ENCODE assay signal across 10 cellular contexts in the genomic region with DNA sequence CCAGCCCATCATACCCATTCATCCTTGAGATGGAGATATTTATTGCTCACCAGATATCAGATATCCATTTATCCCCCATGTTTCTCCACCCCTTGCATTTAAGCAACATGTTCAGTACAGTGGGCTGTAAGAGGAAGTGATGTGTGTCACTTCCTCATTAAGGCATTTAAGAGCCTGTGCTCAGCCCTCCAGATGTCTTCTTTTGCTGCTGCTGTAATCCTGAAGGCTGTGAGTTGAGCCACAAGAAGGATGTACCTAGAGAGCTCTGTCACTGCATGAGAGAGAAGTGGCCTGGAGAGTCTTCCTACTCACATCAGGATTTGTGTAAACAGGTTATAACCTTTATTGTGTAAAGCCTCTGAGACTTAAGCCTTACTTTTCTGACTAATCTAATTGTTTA.
A peak's percentile ranks its signal among the peaks of the same experiment; 100 is the strongest.
DNase-seq lines count a peak whose midpoint lies in the region; ATAC-seq and TF ChIP-seq lines count a peak whose summit lies in the region.
"Had no signal": no experiment of that assay in that cellular context is flagged by ENCODE, and none has a peak within 500 bp of the region (broad histone marks: within the 10 kb centered on the region; RNA-seq: fewer than 3 reads in every experiment).

No MANE protein-coding gene starts in this region.

- no peak for TF ChIP-seq CTCF in foreskin fibroblast (IDR thresholded peaks at IDR 0.05; ENCODE audit: low read depth, low read length)

- peak; percentile 48 for DNase-seq in NCI-H69 (lab: John Stamatoyannopoulos, UW)
- peak; percentile 50 to 63 for DNase-seq in foreskin fibroblast
- no peak for DNase-seq in left lobe of liver (ENCODE audit: low spot score)
- DNase-seq in DMS153 treated with DMSO at 0.1 percent for 48 hours (lab: John Stamatoyannopoulos, UW; ENCODE audit: unreplicated experiment), result no peak
- no peak for DNase-seq in NCI-H510A treated with DMSO at 0.1 percent for 48 hours (lab: John Stamatoyannopoulos, UW)
- DNase-seq in stimulated activated CD4-positive, alpha-beta T cell treated with anti-CD3 and anti-CD28 coated beads, Interleukin-2, amount 100 ng/mL, for 48 hours, result no peak
- DNase-seq: activated T-cell treated with anti-CD3 and anti-CD28 coated beads, Interleukin-2, amount 50 U/mL, for 4 hours; effector memory CD8-positive, alpha-beta T cell had no signal

- ATAC-seq in GM18502 (IDR thresholded peaks at IDR 0.05; ENCODE audit: poor library complexity, unreplicated experiment) (peak; percentile 87), HG02759 (IDR thresholded peaks at IDR 0.05; ENCODE audit: unreplicated experiment) (peak; percentile 68), left lobe of liver (no peak)
- ATAC-seq: activated T-cell treated with anti-CD3 and anti-CD28 coated beads, Interleukin-2, amount 50 U/mL, for 4 hours; effector memory CD8-positive, alpha-beta T cell had no signal

- H3K4me3 ChIP-seq in foreskin fibroblast (ENCODE audit: low read depth in 1 of 2, low read length in 2 of 2), result no peak overlapping the region

Comparison
In these comparisons a context has a peak if more than half of its experiments do, and no peak if none do; other contexts are left out.
1. DNase-seq: peak in NCI-H69 (single experiment) and foreskin fibroblast (2 of 2); none in left lobe of liver (single experiment), DMS153 treated with DMSO at 0.1 percent for 48 hours (single experiment), NCI-H510A treated with DMSO at 0.1 percent for 48 hours (single experiment) and stimulated activated CD4-positive, alpha-beta T cell treated with anti-CD3 and anti-CD28 coated beads, Interleukin-2, amount 100 ng/mL, for 48 hours (0 of 2).